Comparison of ENCODE assay signal across 8 cellular contexts in the genomic region with DNA sequence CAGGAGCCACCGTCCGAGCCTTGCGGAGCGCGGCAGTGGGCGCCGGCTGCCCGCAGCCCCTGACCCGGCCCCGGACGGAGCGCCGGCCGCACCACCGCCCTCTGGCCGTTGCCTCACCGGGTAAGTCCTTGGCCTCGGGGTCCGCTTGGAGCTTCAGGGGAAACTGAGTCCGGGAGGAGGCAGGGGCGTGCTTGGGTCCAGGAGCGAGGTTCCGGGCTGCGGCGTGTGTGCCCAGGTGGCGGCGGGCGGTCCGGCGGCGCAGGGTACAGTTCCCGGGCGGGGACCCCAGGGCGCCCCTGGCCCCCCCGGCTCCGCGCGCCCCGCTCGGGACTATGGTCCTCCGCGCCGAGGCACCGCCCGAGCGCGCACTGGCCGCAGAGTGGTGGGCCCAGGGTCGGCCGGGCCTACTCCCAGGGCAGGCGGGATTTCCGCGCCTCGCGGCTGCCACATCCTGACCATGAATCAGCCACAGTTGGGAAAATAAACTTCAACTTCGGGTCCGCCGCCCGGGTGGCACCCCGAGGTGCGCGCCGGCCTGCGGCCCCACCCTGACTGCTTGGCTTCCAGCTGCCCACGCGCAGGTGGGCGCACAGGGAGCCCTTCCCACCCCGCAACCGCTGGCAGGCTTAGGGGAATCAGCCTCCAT. TPM values are rescaled to one million over a fixed set of nuclear protein-coding genes. Genes with fewer than 3 reads are reported as not detected.
DNase-seq lines count a peak whose midpoint lies in the region; ATAC-seq and TF ChIP-seq lines count a peak whose summit lies in the region.

No MANE protein-coding gene starts in this region.

- ATAC-seq in GM21447 (IDR thresholded peaks at IDR 0.05; ENCODE audit: unreplicated experiment) = no peak

- peak overlapping the region; percentile 53 for H3K27ac Mint-ChIP-seq in HFFc6
- no peak overlapping the region for H3K27ac Mint-ChIP-seq in immature natural killer cell

- H3K9me3 ChIP-seq in BE2C (no peaks in the 10 kb centered on the region), adipocyte (ENCODE audit: control insufficient read depth, low read length) (no peaks in the 10 kb centered on the region), subcutaneous abdominal adipose tissue (ENCODE audit: control insufficient read depth in 5 of 5, low read length in 5 of 5) (no peaks in the 10 kb centered on the region)

- H3K27me3 Mint-ChIP-seq in HFFc6 (ENCODE audit: insufficient read depth) (no peaks in the 10 kb centered on the region; the same call in 1 of the 2 replicates), immature natural killer cell (ENCODE audit: low read depth in 3 of 3) (peaks cover 0 to 1% (median 0%) of the 10 kb centered on the region in 3 donors)

- TF ChIP-seq CTCF in BE2C (IDR thresholded peaks at IDR 0.05; ENCODE audit: low read depth, low read length) (no peak), HFFc6 (IDR thresholded peaks at IDR 0.05) (no peak)

- no peaks in the 10 kb centered on the region for H3K27me3 ChIP-seq in BE2C
- no peaks in the 10 kb centered on the region for H3K27me3 ChIP-seq in adipocyte (replicated peaks; ENCODE audit: control insufficient read depth, insufficient read depth, low read length)
- H3K27me3 ChIP-seq in subcutaneous abdominal adipose tissue (ENCODE audit: control insufficient read depth in 5 of 5, insufficient read depth in 4 of 5, low read length in 5 of 5) = no peaks in the 10 kb centered on the region

- no peak for DNase-seq in BE2C
- DNase-seq in HFFc6 = no peak
- DNase-seq in adipocyte (ENCODE audit: low read depth) = peak; percentile 53
- DNase-seq in immature natural killer cell = no peak
- DNase-seq in NCI-H2029 (lab: John Stamatoyannopoulos, UW) = no peak
- DNase-seq in islet precursor cell = no peak

- H3K4me1 Mint-ChIP-seq in HFFc6 (ENCODE audit: low read depth) (peaks cover 19% of the 10 kb centered on the region), immature natural killer cell (peaks cover 14 to 31% of the 10 kb centered on the region in 2 donors)

- H3K4me1 ChIP-seq in BE2C (peaks cover 25% of the 10 kb centered on the region), adipocyte (ENCODE audit: control insufficient read depth, insufficient read depth, low read length) (peaks cover 41% of the 10 kb centered on the region), subcutaneous abdominal adipose tissue (ENCODE audit: control insufficient read depth in 5 of 5, insufficient read depth in 5 of 5, low read length in 5 of 5) (peaks cover 10 to 77% (median 72%) of the 10 kb centered on the region in 5 donors)

- H3K9ac ChIP-seq in adipocyte (ENCODE audit: low read length) = peak overlapping the region; percentile 96
- peak overlapping the region; percentile 59 to 99 (median 93) for H3K9ac ChIP-seq in subcutaneous abdominal adipose tissue (ENCODE audit: low read length in 5 of 5)

- H3K4me3 ChIP-seq in BE2C (ENCODE audit: low read depth, low read length) (peak overlapping the region; percentile 82), adipocyte (ENCODE audit: low read length) (peak overlapping the region; percentile 93), subcutaneous abdominal adipose tissue (ENCODE audit: low read depth in 1 of 5, low read length in 5 of 5) (peak overlapping the region; percentile 68 to 92 (median 80))

- peak overlapping the region; percentile 95 for H3K27ac ChIP-seq in subcutaneous abdominal adipose tissue (ENCODE audit: low read depth, low read length)

- H3K36me3 Mint-ChIP-seq in HFFc6 (ENCODE audit: low read depth) = no peaks in the 10 kb centered on the region
- H3K36me3 Mint-ChIP-seq in immature natural killer cell = no peaks in the 10 kb centered on the region

- H3K36me3 ChIP-seq in BE2C (peaks cover 15% of the 10 kb centered on the region), adipocyte (ENCODE audit: control insufficient read depth, insufficient read depth, low read length, severe bottlenecking) (peaks cover 8% of the 10 kb centered on the region), subcutaneous abdominal adipose tissue (ENCODE audit: control insufficient read depth in 5 of 5, insufficient read depth in 5 of 5, low read length in 5 of 5) (peaks cover 0 to 7% (median 0%) of the 10 kb centered on the region in 5 donors)

- H3K4me3 Mint-ChIP-seq in HFFc6 = peak overlapping the region; percentile 87
- peak overlapping the region in 4 of 5 donors; percentile 23 to 72 (median 45) for H3K4me3 Mint-ChIP-seq in immature natural killer cell

- no peaks in the 10 kb centered on the region for H3K9me3 Mint-ChIP-seq in HFFc6
- H3K9me3 Mint-ChIP-seq in immature natural killer cell = no peaks in the 10 kb centered on the region

RNA-seq across cellular contexts. Expression of a gene that starts 0.3 kb away (rescaled TPM):
- 133 TPM for polyA plus RNA-seq in BE2C (2012; ENCODE audit: insufficient read depth, insufficient read length, low read depth)
- total RNA-seq in HFFc6 (2021; fragmentation: NEBNext Ultra II Directional; extraction: Animal tissue kit (Norgen Biotek cat#: 25700)) = 100 to 1,000 TPM; 111 to 121 (median 116) TPM
- polyA plus RNA-seq in immature natural killer cell = 1 to 10 TPM in 2 of 3 donors, not detected in 1; 1.5 to 2.5 TPM

RNA-seq across cellular contexts. Expression of a gene that starts 34.3 kb away (rescaled TPM):
- 1.5 TPM for polyA plus RNA-seq in BE2C (2012; ENCODE audit: insufficient read depth, insufficient read length, low read depth)
- 1 to 10 TPM; 2.7 to 3.7 (median 3.3) TPM for total RNA-seq in HFFc6 (2021; fragmentation: NEBNext Ultra II Directional; extraction: Animal tissue kit (Norgen Biotek cat#: 25700))
- polyA plus RNA-seq in immature natural killer cell = 1 to 10 TPM in 2 of 3 donors, under 1 TPM in 1; 0.43 to 2.4 (median 1.2) TPM
